Comparison of ENCODE assay signal across 14 cellular contexts in genomic region chr10:11397566-11397965, GRCh38.
DNase-seq lines count a peak whose midpoint lies in the region; ATAC-seq and TF ChIP-seq lines count a peak whose summit lies in the region.
"Had no signal": no experiment of that assay in that cellular context is flagged by ENCODE, and none has a peak within 500 bp of the region (broad histone marks: within the 10 kb centered on the region; RNA-seq: fewer than 3 reads in every experiment).

No MANE protein-coding gene starts in this region.

- CTCF ChIA-PET in IMR-90 (lab: Yijun Ruan, JAX): no interaction called here

- no peaks in the 10 kb centered on the region for H3K36me3 Mint-ChIP-seq in natural killer cell treated with Interleukin-12 subunit alpha and Interleukin-12 subunit beta and Interleukin-15 and Interleukin-18, amount 100 ng/mL, for 72 hours
- H3K36me3 Mint-ChIP-seq in natural killer cell (no peaks in the 10 kb centered on the region), endodermal cell (ENCODE audit: low read depth) (no peaks in the 10 kb centered on the region)
- H3K36me3 Mint-ChIP-seq: CD4-positive, alpha-beta memory T cell; IgD-negative memory B cell had no signal

- no peak overlapping the region for H3K18ac ChIP-seq in IMR-90 (ENCODE audit: low read depth, low read length)

- H4K5ac ChIP-seq in IMR-90 (ENCODE audit: low read depth, low read length): no peak overlapping the region

- TF ChIP-seq CTCF in natural killer cell (IDR thresholded peaks at IDR 0.05) (no peak), IMR-90 (conservative IDR thresholded peaks at IDR 0.05; ENCODE audit: low read depth, low read length) (no peak), endodermal cell (conservative IDR thresholded peaks at IDR 0.05) (no peak)

- no peak overlapping the region for H2BK20ac ChIP-seq in IMR-90 (ENCODE audit: low read depth, low read length)

- H3K4ac ChIP-seq in IMR-90 (ENCODE audit: low read depth, low read length): no peak overlapping the region

- in situ Hi-C loops in IMR-90 (cut with MboI; ENCODE audit: low sequenced_read_pairs): no loop called here

- 61% methylated on average over 4 of the region's 8 CpGs; no CpG with 5 or more reads in 1 of the 2 experiments for WGBS in IMR-90 (ENCODE audit: extremely low coverage in 2 of 2, insufficient read length in 1 of 2), 2 experiments
- WGBS in endodermal cell (ENCODE audit: insufficient coverage in 1 of 2, insufficient read length in 1 of 2), 2 experiments: 92 to 95% methylated on average over 4 to 8 of the region's 8 CpGs

- H3K9me3 Mint-ChIP-seq in natural killer cell treated with Interleukin-12 subunit alpha and Interleukin-12 subunit beta and Interleukin-15 and Interleukin-18, amount 100 ng/mL, for 72 hours: peaks cover 3% of the 10 kb centered on the region
- H3K9me3 Mint-ChIP-seq in natural killer cell (peaks cover 0 to 2% of the 10 kb centered on the region in 2 donors), endodermal cell (peaks cover 5% of the 10 kb centered on the region)

- peak; percentile 26 for DNase-seq in natural killer cell treated with Interleukin-12 subunit alpha and Interleukin-12 subunit beta and Interleukin-15 and Interleukin-18, amount 100 ng/mL, for 72 hours (ENCODE audit: low spot score)
- DNase-seq in natural killer cell: no peak
- DNase-seq in IMR-90: no peak
- peak; percentile 31 for DNase-seq in endodermal cell
- no peak for DNase-seq in NCI-H1436 (lab: John Stamatoyannopoulos, UW)
- DNase-seq: 8988T; AML-193; CD4-positive, alpha-beta memory T cell; DMS153; GDM1 had no signal

- no peak overlapping the region for H2AK5ac ChIP-seq in IMR-90 (ENCODE audit: low read depth, low read length)

- H2AK9ac ChIP-seq in IMR-90 (replicated peaks; ENCODE audit: low read depth, low read length, poor library complexity): no peak overlapping the region

- dilution Hi-C loops in IMR-90 (cut with HindIII; ENCODE audit: low sequenced_read_pairs, unreplicated experiment): no loop called here

- H3K9me3 ChIP-seq in IMR-90 (ENCODE audit: control insufficient read depth, insufficient read depth, low read length) (peaks cover 3% of the 10 kb centered on the region; the same call in 1 of the 2 replicates), endodermal cell (ENCODE audit: control insufficient read depth, low read length) (peaks cover 4% of the 10 kb centered on the region)

- no peaks in the 10 kb centered on the region for H3K79me1 ChIP-seq in IMR-90 (ENCODE audit: low read depth in 1 of 2, low read length in 2 of 2)

- no peak overlapping the region for H4K8ac ChIP-seq in IMR-90 (ENCODE audit: low read depth in 2 of 2, low read length in 2 of 2)

- POLR2A ChIA-PET in IMR-90 (lab: Charles Lee; ENCODE audit: unreplicated experiment): no interaction called here

- H4K91ac ChIP-seq in IMR-90 (ENCODE audit: insufficient read depth, low read depth, low read length): no peak overlapping the region

- no TSS peak for BruUV-seq in IMR-90 (replicated peaks; lab: Mats Ljungman, UMichigan)

- no peak overlapping the region for H2BK120ac ChIP-seq in IMR-90 (ENCODE audit: low read depth, low read length)

- H2AFZ ChIP-seq in IMR-90 (replicated peaks; ENCODE audit: low read length, poor library complexity): peak overlapping the region; percentile 32

- no peaks in the 10 kb centered on the region for H3K36me3 ChIP-seq in IMR-90 (ENCODE audit: control insufficient read depth, insufficient read depth, low read length)
- H3K36me3 ChIP-seq in endodermal cell (ENCODE audit: control insufficient read depth, insufficient read depth, low read length): no peaks in the 10 kb centered on the region

- no peak for TF ChIP-seq POLR2A in IMR-90 (IDR thresholded peaks at IDR 0.05; ENCODE audit: low read depth, low read length)

- H3K27me3 Mint-ChIP-seq in natural killer cell treated with Interleukin-12 subunit alpha and Interleukin-12 subunit beta and Interleukin-15 and Interleukin-18, amount 100 ng/mL, for 72 hours: no peaks in the 10 kb centered on the region
- H3K27me3 Mint-ChIP-seq in natural killer cell (ENCODE audit: low read depth in 2 of 2) (peaks cover 0 to 2% of the 10 kb centered on the region in 2 donors), endodermal cell (ENCODE audit: insufficient read depth) (no peaks in the 10 kb centered on the region)
- H3K27me3 Mint-ChIP-seq: IgD-negative memory B cell had no signal

- H3K4me3 Mint-ChIP-seq in natural killer cell treated with Interleukin-12 subunit alpha and Interleukin-12 subunit beta and Interleukin-15 and Interleukin-18, amount 100 ng/mL, for 72 hours: no peak overlapping the region
- H3K4me3 Mint-ChIP-seq in natural killer cell (no peak overlapping the region), endodermal cell (no peak overlapping the region)
- H3K4me3 Mint-ChIP-seq: CD4-positive, alpha-beta memory T cell; IgD-negative memory B cell had no signal

- H3K56ac ChIP-seq in IMR-90 (ENCODE audit: extremely low read depth, insufficient read depth, low read length): no peak overlapping the region

- no peak for TF ChIP-seq RAD21 in IMR-90 (IDR thresholded peaks at IDR 0.05; ENCODE audit: low read length)

- no peak overlapping the region for H3K9ac ChIP-seq in IMR-90 (ENCODE audit: low read depth, low read length)
- no peak overlapping the region for H3K9ac ChIP-seq in endodermal cell (ENCODE audit: extremely low read depth, low read length, poor library complexity, severe bottlenecking)

- H3K27ac ChIP-seq in IMR-90 (ENCODE audit: insufficient read depth, low read length) (no peak overlapping the region), endodermal cell (ENCODE audit: low read depth, low read length) (no peak overlapping the region)

- H3K23ac ChIP-seq in IMR-90 (ENCODE audit: low read depth, low read length): no peak overlapping the region

- H3K4me1 Mint-ChIP-seq in natural killer cell treated with Interleukin-12 subunit alpha and Interleukin-12 subunit beta and Interleukin-15 and Interleukin-18, amount 100 ng/mL, for 72 hours (ENCODE audit: low read depth in 2 of 2): peaks cover 23 to 26% of the 10 kb centered on the region in 2 donors
- H3K4me1 Mint-ChIP-seq in natural killer cell (peaks cover 33 to 42% of the 10 kb centered on the region in 2 donors), endodermal cell (peaks cover 14% of the 10 kb centered on the region)

- H3K14ac ChIP-seq in IMR-90 (replicated peaks; ENCODE audit: low read depth, low read length): no peak overlapping the region

- no peaks in the 10 kb centered on the region for H4K20me1 ChIP-seq in IMR-90 (ENCODE audit: insufficient read depth, low read length)

- no peaks in the 10 kb centered on the region for H3K9me1 ChIP-seq in IMR-90 (ENCODE audit: insufficient read depth, low read length)

- no peak overlapping the region for H2BK15ac ChIP-seq in IMR-90 (ENCODE audit: low read depth, low read length)

- H3K27me3 ChIP-seq in IMR-90 (ENCODE audit: control insufficient read depth, insufficient read depth, low read length): no peaks in the 10 kb centered on the region
- no peaks in the 10 kb centered on the region for H3K27me3 ChIP-seq in endodermal cell (ENCODE audit: control insufficient read depth, insufficient read depth, low read length, poor library complexity, severe bottlenecking)

- H2BK5ac ChIP-seq in IMR-90 (ENCODE audit: low read depth, low read length, poor library complexity, severe bottlenecking): no peak overlapping the region

- H3K4me2 ChIP-seq in IMR-90 (ENCODE audit: low read depth, low read length): no peak overlapping the region

- no peak for ATAC-seq in natural killer cell treated with Interleukin-12 subunit alpha and Interleukin-12 subunit beta and Interleukin-15 and Interleukin-18, amount 100 ng/mL, for 72 hours
- ATAC-seq in natural killer cell (no peak), IMR-90 (ENCODE audit: low read depth) (no peak), HG03571 (IDR thresholded peaks at IDR 0.05; ENCODE audit: unreplicated experiment) (no peak), GM21619 (IDR thresholded peaks at IDR 0.05; ENCODE audit: unreplicated experiment) (no peak)
- ATAC-seq: HCT116 had no signal

- H3K4me3 ChIP-seq in IMR-90 (ENCODE audit: insufficient read depth, low read depth, low read length) (no peak overlapping the region), endodermal cell (ENCODE audit: low read length) (no peak overlapping the region)

- H3K4me1 ChIP-seq in IMR-90 (ENCODE audit: control insufficient read depth, insufficient read depth, low read length) (no peaks in the 10 kb centered on the region), endodermal cell (ENCODE audit: control insufficient read depth, insufficient read depth, low read length) (peaks cover 7% of the 10 kb centered on the region)

- intact Hi-C loops in natural killer cell (cut with micrococcal nuclease): no loop called here
- intact Hi-C loops in IMR-90 (cut with micrococcal nuclease): no loop called here

- H3K27ac Mint-ChIP-seq in natural killer cell treated with Interleukin-12 subunit alpha and Interleukin-12 subunit beta and Interleukin-15 and Interleukin-18, amount 100 ng/mL, for 72 hours: no peak overlapping the region
- H3K27ac Mint-ChIP-seq in natural killer cell: no peak overlapping the region
- no peak overlapping the region for H3K27ac Mint-ChIP-seq in endodermal cell

TF ChIP-seq in IMR-90, 13 proteins besides CTCF, POLR2A, EP300 and RAD21:
- TF ChIP-seq MAZ (IDR thresholded peaks at IDR 0.05; ENCODE audit: borderline replicate concordance, low read depth, low read length) (no peak), MAFK (IDR thresholded peaks at IDR 0.05; ENCODE audit: low read depth, low read length) (no peak), FOS (IDR thresholded peaks at IDR 0.05; ENCODE audit: low read depth, low read length) (no peak), USF2 (IDR thresholded peaks at IDR 0.05; ENCODE audit: low read depth, low read length) (no peak), MXI1 (IDR thresholded peaks at IDR 0.05; ENCODE audit: borderline replicate concordance, low read depth, low read length) (no peak), ELK1 (IDR thresholded peaks at IDR 0.05; ENCODE audit: borderline replicate concordance, low read depth, low read length) (no peak), SMC3 (IDR thresholded peaks at IDR 0.05; ENCODE audit: low read depth, low read length) (no peak)

Comparison
In these comparisons a context has a peak if more than half of its experiments do, and no peak if none do; other contexts are left out.
1. DNase-seq: peak in natural killer cell treated with Interleukin-12 subunit alpha and Interleukin-12 subunit beta and Interleukin-15 and Interleukin-18, amount 100 ng/mL, for 72 hours (single experiment) and endodermal cell (single experiment); none in natural killer cell (single experiment), IMR-90 (single experiment) and NCI-H1436 (single experiment).